29 cellular contexts compared by ENCODE assay signal in the genomic region with DNA sequence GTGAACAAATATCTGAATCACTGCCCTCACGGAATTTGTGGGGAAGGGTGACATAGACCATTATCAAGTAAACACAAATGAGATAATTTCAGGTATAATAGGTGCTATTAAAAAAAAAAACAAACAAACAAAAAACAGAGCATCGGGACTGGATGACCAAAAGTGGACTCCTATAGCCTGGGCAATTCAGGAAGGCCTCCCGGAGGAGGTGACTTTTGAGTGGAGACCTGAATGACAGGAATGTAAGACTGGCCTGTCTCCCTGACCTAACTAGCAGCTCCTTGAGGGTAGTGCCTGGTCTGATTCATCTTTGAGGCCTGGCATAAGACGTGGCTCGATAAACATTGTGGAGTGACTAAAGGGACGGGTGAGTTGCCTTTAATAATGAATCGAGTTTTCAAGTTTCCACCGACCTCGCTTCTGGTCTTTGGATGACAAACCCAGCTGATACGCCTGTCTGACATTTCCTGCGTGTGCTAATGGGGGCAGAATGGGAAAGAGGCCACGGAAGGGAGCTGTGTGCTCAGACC. TPM values are rescaled to one million over a fixed set of nuclear protein-coding genes. Genes with fewer than 3 reads are reported as not detected.
"Had no signal": no experiment of that assay in that cellular context is flagged by ENCODE, and none has a peak within 500 bp of the region (broad histone marks: within the 10 kb centered on the region; RNA-seq: fewer than 3 reads in every experiment).

No MANE protein-coding gene starts in this region.

- FAIRE-seq: endothelial cell of umbilical vein, keratinocyte had no signal

- H3K9me3 Mint-ChIP-seq: stimulated activated naive CD8-positive, alpha-beta T cell treated with anti-CD3 and anti-CD28 coated beads, Interleukin-15, amount 100 ng/mL, for 72 hours had no signal

- ATAC-seq: gastrocnemius medialis; left cardiac atrium; left ventricle myocardium superior; sciatic nerve; stimulated activated naive B cell treated with anti-CD40 and anti-IgM and Interleukin-4, amounts not matched to agents 10 μg/mL and 1 μg/mL and 100 μg/mL, for 72 hours; stimulated activated naive CD8-positive, alpha-beta T cell treated with anti-CD3 and anti-CD28 coated beads, Interleukin-15, amount 100 ng/mL, for 72 hours; upper lobe of right lung had no signal

- H3K4me3 Mint-ChIP-seq: immature natural killer cell; naive B cell; nephron progenitor cell; stimulated activated naive B cell treated with anti-CD40 and anti-IgM and Interleukin-4, amounts not matched to agents 10 μg/mL and 1 μg/mL and 100 μg/mL, for 72 hours; stimulated activated naive CD8-positive, alpha-beta T cell treated with anti-CD3 and anti-CD28 coated beads, Interleukin-15, amount 100 ng/mL, for 72 hours had no signal

- H3K36me3 Mint-ChIP-seq: immature natural killer cell had no signal

- DNase-seq: colonic mucosa; dermis blood vessel endothelial cell; gastrocnemius medialis; immature natural killer cell; left cardiac atrium; left ventricle myocardium superior; mesenchymal stem cell; midbrain; naive B cell; nephron progenitor cell; spleen; stimulated activated CD4-positive, alpha-beta T cell treated with anti-CD3 and anti-CD28 coated beads, Interleukin-15, amount 100 ng/mL, for 24 hours; stimulated activated CD4-positive, alpha-beta T cell treated with anti-CD3 and anti-CD28 coated beads, Interleukin-1b, Interleukin-23, amount 100 ng/mL, for 48 hours; stimulated activated CD4-positive, alpha-beta T cell treated with anti-CD3 and anti-CD28 coated beads, Interleukin-4, amount 100 ng/mL, for 24 hours; stimulated activated naive B cell treated with anti-CD40 and anti-IgM and Interleukin-4, amounts not matched to agents 10 μg/mL and 1 μg/mL and 100 μg/mL, for 72 hours; stimulated activated naive CD8-positive, alpha-beta T cell treated with anti-CD3 and anti-CD28 coated beads, Interleukin-15, amount 100 ng/mL, for 72 hours; testis; upper lobe of right lung had no signal

- H3K4me1 ChIP-seq: colonic mucosa, gastrocnemius medialis, testis, upper lobe of right lung had no signal

- H3K27ac ChIP-seq: colonic mucosa, gastrocnemius medialis, spleen, testis, tibial nerve, upper lobe of right lung, vagina had no signal

- H3K9me3 ChIP-seq: colonic mucosa, gastrocnemius medialis, spleen, testis, upper lobe of right lung, vagina had no signal

- H3K4me3 ChIP-seq: colonic mucosa, gastrocnemius medialis, lung, spleen, testis, tibial nerve, upper lobe of right lung, vagina had no signal

- H3K27ac Mint-ChIP-seq: immature natural killer cell; naive B cell; nephron progenitor cell; stimulated activated naive B cell treated with anti-CD40 and anti-IgM and Interleukin-4, amounts not matched to agents 10 μg/mL and 1 μg/mL and 100 μg/mL, for 72 hours; stimulated activated naive CD8-positive, alpha-beta T cell treated with anti-CD3 and anti-CD28 coated beads, Interleukin-15, amount 100 ng/mL, for 72 hours had no signal

RNA-seq across cellular contexts. Expression of a gene that starts 6.8 kb away (rescaled TPM):
- total RNA-seq: endothelial cell of umbilical vein, fibroblast of lung, pulmonary artery endothelial cell, spleen had no signal
- polyA plus RNA-seq: endothelial cell of umbilical vein, immature natural killer cell had no signal

RNA-seq across cellular contexts. Expression of a gene that starts 11.3 kb away (rescaled TPM):
- total RNA-seq: colonic mucosa, dermis blood vessel endothelial cell, endothelial cell of umbilical vein, fibroblast of lung, gastrocnemius medialis, left ventricle myocardium superior, lung, pulmonary artery endothelial cell, skeletal muscle tissue, spleen, subcutaneous adipose tissue, upper lobe of right lung had no signal
- polyA plus RNA-seq: endothelial cell of umbilical vein, fibroblast of lung, immature natural killer cell had no signal

RNA-seq across cellular contexts. Expression of a gene that starts 13.7 kb away (rescaled TPM):
- total RNA-seq: dermis blood vessel endothelial cell, endothelial cell of umbilical vein, fibroblast of lung, gastrocnemius medialis, pulmonary artery endothelial cell, skeletal muscle tissue, spleen, subcutaneous adipose tissue had no signal
- polyA plus RNA-seq: endothelial cell of umbilical vein, fibroblast of lung, immature natural killer cell had no signal

RNA-seq across cellular contexts. Expression of a gene that starts 22.1 kb away (rescaled TPM):
- total RNA-seq: dermis blood vessel endothelial cell, endothelial cell of umbilical vein, fibroblast of lung, gastrocnemius medialis, left cardiac atrium, left ventricle myocardium superior, omental fat pad, pulmonary artery endothelial cell, sciatic nerve, skeletal muscle tissue, spleen, subcutaneous adipose tissue, tibial nerve, upper lobe of right lung had no signal
- polyA plus RNA-seq: endothelial cell of umbilical vein, fibroblast of lung, immature natural killer cell, keratinocyte had no signal

RNA-seq across cellular contexts. Expression of a gene that starts 29.0 kb away (rescaled TPM):
- total RNA-seq: colonic mucosa, endothelial cell of umbilical vein, fibroblast of lung, gastrocnemius medialis, left ventricle myocardium superior, pulmonary artery endothelial cell, skeletal muscle tissue had no signal
- polyA plus RNA-seq: endothelial cell of umbilical vein, fibroblast of lung, immature natural killer cell had no signal
